Comparison of ENCODE assay signal across 17 cellular contexts in the genomic region with DNA sequence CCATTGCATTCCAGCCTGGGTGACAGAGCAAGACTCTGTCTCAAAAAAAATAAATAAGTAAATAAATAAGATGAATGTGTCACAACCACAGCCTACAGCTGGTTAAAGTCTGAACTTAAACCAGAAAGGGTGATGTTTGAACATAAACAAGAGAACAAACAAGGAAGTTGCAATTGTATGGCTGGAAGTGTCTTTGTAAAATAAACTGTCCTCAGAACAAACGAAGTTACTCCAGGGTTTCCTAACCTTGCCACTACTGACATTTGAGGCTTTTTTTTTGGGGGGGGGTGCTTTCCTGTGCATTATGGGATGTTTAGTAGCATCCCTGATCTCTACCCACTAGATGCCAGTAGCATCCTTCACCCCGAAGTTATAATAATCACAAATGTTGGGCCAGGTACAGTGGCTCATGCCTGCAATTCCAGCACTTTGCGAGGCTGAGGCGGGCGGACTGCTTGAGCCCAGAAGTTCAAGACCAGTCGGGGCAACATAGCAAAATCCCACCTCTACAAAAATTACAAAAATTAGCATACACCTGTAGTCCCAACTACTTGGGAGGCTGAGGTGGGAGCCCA.
DNase-seq lines count a peak whose midpoint lies in the region; ATAC-seq and FAIRE-seq lines count a peak whose summit lies in the region.
"Had no signal": no experiment of that assay in that cellular context is flagged by ENCODE, and none has a peak within 500 bp of the region (broad histone marks: within the 10 kb centered on the region; RNA-seq: fewer than 3 reads in every experiment).

No MANE protein-coding gene starts in this region.

- peaks cover 1 to 26% of the 10 kb centered on the region in 2 donors for H3K36me3 Mint-ChIP-seq in CD4-positive, alpha-beta memory T cell
- peaks cover 7% of the 10 kb centered on the region for H3K36me3 Mint-ChIP-seq in dendritic cell treated with granulocyte-macrophage colony-stimulating factor and Interleukin-4, amounts not matched to agents 40 ng/mL and 50 ng/mL, for 4 days (ENCODE audit: low read depth)
- H3K36me3 Mint-ChIP-seq in stimulated activated effector memory CD8-positive, alpha-beta T cell treated with anti-CD3 and anti-CD28 coated beads, Interleukin-12 subunit alpha, Interleukin-12 subunit beta, amount 100 ng/mL, for 72 hours: peaks cover 7% of the 10 kb centered on the region

- intact Hi-C loops in CD4-positive, alpha-beta memory T cell (cut with micrococcal nuclease): no loop called here
- intact Hi-C loops in dendritic cell treated with granulocyte-macrophage colony-stimulating factor and Interleukin-4, amounts not matched to agents 40 ng/mL and 50 ng/mL, for 4 days (cut with micrococcal nuclease): no loop called here

- no peak overlapping the region for H3K27ac ChIP-seq in CD4-positive, alpha-beta memory T cell (ENCODE audit: low read depth, low read length)
- H3K27ac ChIP-seq: 22Rv1, SJSA1 had no signal

- POLR2A ChIA-PET in CD4-positive, alpha-beta memory T cell (lab: Charles Lee; ENCODE audit: partially characterized antibody): interaction anchor here (0.6 to 1.3 kb wide), 4 partner anchors 15 to 52 kb away, joined by 3 to 4 read pairs (median 3); no protein-coding TSS in a partner anchor

- H3K4me1 Mint-ChIP-seq in CD4-positive, alpha-beta memory T cell: peaks cover 43 to 81% (median 54%) of the 10 kb centered on the region in 4 donors
- H3K4me1 Mint-ChIP-seq in dendritic cell treated with granulocyte-macrophage colony-stimulating factor and Interleukin-4, amounts not matched to agents 40 ng/mL and 50 ng/mL, for 4 days (ENCODE audit: low read depth): peaks cover 91% of the 10 kb centered on the region
- H3K4me1 Mint-ChIP-seq in stimulated activated effector memory CD8-positive, alpha-beta T cell treated with anti-CD3 and anti-CD28 coated beads, Interleukin-12 subunit alpha, Interleukin-12 subunit beta, amount 100 ng/mL, for 72 hours: peaks cover 52% of the 10 kb centered on the region

- no peak overlapping the region for H3K4me3 Mint-ChIP-seq in CD4-positive, alpha-beta memory T cell
- no peak overlapping the region for H3K4me3 Mint-ChIP-seq in dendritic cell treated with granulocyte-macrophage colony-stimulating factor and Interleukin-4, amounts not matched to agents 40 ng/mL and 50 ng/mL, for 4 days
- no peak overlapping the region for H3K4me3 Mint-ChIP-seq in stimulated activated effector memory CD8-positive, alpha-beta T cell treated with anti-CD3 and anti-CD28 coated beads, Interleukin-12 subunit alpha, Interleukin-12 subunit beta, amount 100 ng/mL, for 72 hours
- H3K4me3 Mint-ChIP-seq: GM23338 had no signal

- peak overlapping the region in 5 of 7 donors; percentile 15 to 89 (median 70) for H3K27ac Mint-ChIP-seq in CD4-positive, alpha-beta memory T cell
- peak overlapping the region; percentile 89 for H3K27ac Mint-ChIP-seq in dendritic cell treated with granulocyte-macrophage colony-stimulating factor and Interleukin-4, amounts not matched to agents 40 ng/mL and 50 ng/mL, for 4 days
- H3K27ac Mint-ChIP-seq in stimulated activated effector memory CD8-positive, alpha-beta T cell treated with anti-CD3 and anti-CD28 coated beads, Interleukin-12 subunit alpha, Interleukin-12 subunit beta, amount 100 ng/mL, for 72 hours: peak overlapping the region; percentile 9
- H3K27ac Mint-ChIP-seq: GM23338 had no signal

- FAIRE-seq in GM19239 (lab: Jason Lieb, UNC): no peak
- FAIRE-seq: G401.6, K562 had no signal

- no peaks in the 10 kb centered on the region for H3K36me3 ChIP-seq in CD4-positive, alpha-beta memory T cell (ENCODE audit: insufficient read depth, low read length)
- H3K36me3 ChIP-seq: SJSA1 had no signal

- ATAC-seq in stimulated activated effector memory CD8-positive, alpha-beta T cell treated with anti-CD3 and anti-CD28 coated beads, Interleukin-12 subunit alpha, Interleukin-12 subunit beta, amount 100 ng/mL, for 72 hours: no peak
- ATAC-seq in HG02840 (IDR thresholded peaks at IDR 0.05; ENCODE audit: low FRiP score, unreplicated experiment): no peak
- ATAC-seq: GM23338, HCT116, K562, Panc1 had no signal

- CTCF ChIA-PET in CD4-positive, alpha-beta memory T cell (lab: Charles Lee; ENCODE audit: partially characterized antibody): interaction anchor here (1.5 to 1.6 kb wide), 2 partner anchors 116 to 226 kb away, joined by 3 to 7 read pairs; no protein-coding TSS in a partner anchor

- H3K9me3 ChIP-seq in CD4-positive, alpha-beta memory T cell (ENCODE audit: control insufficient read depth in 1 of 2, low read length in 2 of 2): no peaks in the 10 kb centered on the region
- H3K9me3 ChIP-seq: SJSA1 had no signal

- DNase-seq in DMS53 (lab: John Stamatoyannopoulos, UW) (peak; percentile 13), DMS53 treated with DMSO at 0.1 percent for 48 hours (lab: John Stamatoyannopoulos, UW; ENCODE audit: unreplicated experiment) (no peak), GM19239 (ENCODE audit: insufficient read length, low spot score) (no peak), HK-2 (ENCODE audit: unreplicated experiment) (no peak)
- no peak for DNase-seq in CD4-positive, alpha-beta memory T cell
- DNase-seq in stimulated activated effector memory CD8-positive, alpha-beta T cell treated with anti-CD3 and anti-CD28 coated beads, Interleukin-12 subunit alpha, Interleukin-12 subunit beta, amount 100 ng/mL, for 72 hours (ENCODE audit: low spot score in 2 of 2): no peak
- DNase-seq: NCI-H1105 treated with DMSO at 0.1 percent for 48 hours, NCI-H1694 treated with DMSO at 0.1 percent for 48 hours had no signal

- no peaks in the 10 kb centered on the region for H3K27me3 ChIP-seq in CD4-positive, alpha-beta memory T cell (ENCODE audit: insufficient read depth, low read length)
- H3K27me3 ChIP-seq: SJSA1 had no signal

- H3K9me3 Mint-ChIP-seq in CD4-positive, alpha-beta memory T cell: no peaks in the 10 kb centered on the region
- H3K9me3 Mint-ChIP-seq in dendritic cell treated with granulocyte-macrophage colony-stimulating factor and Interleukin-4, amounts not matched to agents 40 ng/mL and 50 ng/mL, for 4 days: no peaks in the 10 kb centered on the region
- H3K9me3 Mint-ChIP-seq in stimulated activated effector memory CD8-positive, alpha-beta T cell treated with anti-CD3 and anti-CD28 coated beads, Interleukin-12 subunit alpha, Interleukin-12 subunit beta, amount 100 ng/mL, for 72 hours: no peaks in the 10 kb centered on the region
- H3K9me3 Mint-ChIP-seq: GM23338 had no signal

- peaks cover 43% of the 10 kb centered on the region for H3K4me1 ChIP-seq in CD4-positive, alpha-beta memory T cell (ENCODE audit: insufficient read depth, low read length)

- no peak overlapping the region for H3K4me3 ChIP-seq in CD4-positive, alpha-beta memory T cell (ENCODE audit: low read length in 2 of 2)
- H3K4me3 ChIP-seq: GM23338, K562, SJSA1 had no signal

- H3K27me3 Mint-ChIP-seq in CD4-positive, alpha-beta memory T cell: no peaks in the 10 kb centered on the region
- H3K27me3 Mint-ChIP-seq in dendritic cell treated with granulocyte-macrophage colony-stimulating factor and Interleukin-4, amounts not matched to agents 40 ng/mL and 50 ng/mL, for 4 days: no peaks in the 10 kb centered on the region

Comparison
In these comparisons a context has a peak if more than half of its experiments do, and no peak if none do; other contexts are left out.
1. H3K27ac Mint-ChIP-seq: peak in every context shown above with its lines; median percentile 89 in dendritic cell treated with granulocyte-macrophage colony-stimulating factor and Interleukin-4, amounts not matched to agents 40 ng/mL and 50 ng/mL, for 4 days; 70 in CD4-positive, alpha-beta memory T cell; 9 in stimulated activated effector memory CD8-positive, alpha-beta T cell treated with anti-CD3 and anti-CD28 coated beads, Interleukin-12 subunit alpha, Interleukin-12 subunit beta, amount 100 ng/mL, for 72 hours.